In the genomic region with DNA sequence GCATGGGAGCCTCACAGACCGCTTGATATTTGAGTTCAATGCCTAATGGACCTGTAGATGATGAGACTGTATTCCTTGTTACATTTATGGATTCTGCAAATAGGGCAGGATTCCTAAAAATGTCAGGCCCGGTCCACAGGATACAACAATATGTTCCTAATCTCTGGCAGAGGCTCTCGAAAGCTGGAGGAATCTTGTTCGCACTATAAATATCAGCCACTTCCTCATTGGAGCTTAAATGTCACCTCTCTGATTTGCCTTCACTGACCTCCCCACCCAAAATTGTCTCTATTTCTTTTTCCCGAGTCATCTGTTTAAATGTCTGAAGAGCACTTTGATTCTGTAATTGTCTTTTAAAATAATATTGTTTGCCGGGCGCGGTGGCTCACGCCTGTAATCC, we compare ENCODE assay signal across 21 cellular contexts. TPM values are rescaled to one million over a fixed set of nuclear protein-coding genes. Genes with fewer than 3 reads are reported as not detected.
DNase-seq lines count a peak whose midpoint lies in the region; ATAC-seq, FAIRE-seq and TF ChIP-seq lines count a peak whose summit lies in the region.
"Had no signal": no experiment of that assay in that cellular context is flagged by ENCODE, and none has a peak within 500 bp of the region (broad histone marks: within the 10 kb centered on the region; RNA-seq: fewer than 3 reads in every experiment).

No MANE protein-coding gene starts in this region.

- intact Hi-C loops in PC-3 (cut with micrococcal nuclease): no loop called here
- intact Hi-C loops in upper lobe of right lung (cut with DNase I): no loop called here

- no peak overlapping the region for H3K4me3 ChIP-seq in A549
- H3K4me3 ChIP-seq in PC-3 (ENCODE audit: low read length): no peak overlapping the region
- H3K4me3 ChIP-seq in keratinocyte (ENCODE audit: control insufficient read depth in 2 of 3, extremely low read depth in 1 of 3, insufficient read depth in 2 of 3, low read depth in 1 of 3, low read length in 3 of 3): no peak overlapping the region
- no peak overlapping the region for H3K4me3 ChIP-seq in upper lobe of right lung
- H3K4me3 ChIP-seq: GM12878, HAP-1 had no signal

- 83% methylated on average over 9 of the region's 9 CpGs for WGBS in A549 (ENCODE audit: missing lambda C conversion rate)

- H3K4me2 ChIP-seq in A549 (no peak overlapping the region), PC-3 (ENCODE audit: low read length) (no peak overlapping the region), keratinocyte (ENCODE audit: control insufficient read depth, extremely low read depth, insufficient read depth, low read depth, low read length) (no peak overlapping the region)

- no peak for TF ChIP-seq POLR2A in A549 (IDR thresholded peaks at IDR 0.05; ENCODE audit: low read length)

- TF ChIP-seq RAD21 in A549 (conservative IDR thresholded peaks at IDR 0.05 in 1 of 2, IDR thresholded peaks at IDR 0.05 in 1 of 2): no peak

- POLR2A ChIA-PET in A549 (lab: Yijun Ruan, JAX): interaction anchor here (0.6 kb wide), 1 partner anchor 11 kb away, joined by 8 read pairs; no protein-coding TSS in a partner anchor
- POLR2A ChIA-PET in PC-3 (lab: Charles Lee; ENCODE audit: unreplicated experiment): no interaction called here

- H4K20me1 ChIP-seq in PC-3 (ENCODE audit: low read length) (no peaks in the 10 kb centered on the region), keratinocyte (ENCODE audit: control insufficient read depth, extremely low read depth, insufficient read depth, low read length) (no peaks in the 10 kb centered on the region)

- H2AFZ ChIP-seq in PC-3 (ENCODE audit: low read length) (no peak overlapping the region), keratinocyte (ENCODE audit: control insufficient read depth, low read length) (no peak overlapping the region)

- CTCF ChIA-PET in A549 (lab: Yijun Ruan, JAX) (interaction anchor here (0.6 kb wide), 1 partner anchor 85 kb away, joined by 3 read pairs; no protein-coding TSS in a partner anchor), PC-3 (lab: Charles Lee) (no interaction called here)

- no peaks in the 10 kb centered on the region for H3K9me3 ChIP-seq in A549
- no peaks in the 10 kb centered on the region for H3K9me3 ChIP-seq in PC-3 (ENCODE audit: low read length)
- no peaks in the 10 kb centered on the region for H3K9me3 ChIP-seq in keratinocyte (ENCODE audit: control insufficient read depth, low read depth, low read length)
- H3K9me3 ChIP-seq in upper lobe of right lung: no peaks in the 10 kb centered on the region
- H3K9me3 ChIP-seq: BE2C, HAP-1 had no signal

- BruUV-seq in PC-3 (replicated peaks; lab: Mats Ljungman, UMichigan): no TSS peak

- no peak for FAIRE-seq in A549 (lab: Jason Lieb, UNC)
- FAIRE-seq in keratinocyte (lab: Jason Lieb, UNC): peak; percentile 44
- FAIRE-seq: GM12878 had no signal

- TF ChIP-seq EP300 in A549 (IDR thresholded peaks at IDR 0.05): no peak

- H3K9me2 ChIP-seq in PC-3 (replicated peaks; ENCODE audit: low read length): no peaks in the 10 kb centered on the region

- H3K27ac ChIP-seq in A549 (peak overlapping the region; percentile 4 to 25; a peak in 1 of 6 replicates), PC-3 (ENCODE audit: low read length) (peak overlapping the region; percentile 76), VCaP (peak overlapping the region; percentile 38), keratinocyte (ENCODE audit: control insufficient read depth, insufficient read depth, low read length) (no peak overlapping the region), upper lobe of right lung (no peak overlapping the region)
- H3K27ac ChIP-seq: HL-60 had no signal

- DNase-seq in A549 (ENCODE audit: low read depth in 1 of 2, low spot score in 1 of 2) (no peak), PC-3 (no peak), keratinocyte (ENCODE audit: low read depth, low spot score) (no peak), upper lobe of right lung (no peak)
- DNase-seq: ACHN; BE2C; C1 segment of cervical spinal cord; CD4-positive, CD25-positive, alpha-beta regulatory T cell; CD8-positive, alpha-beta memory T cell; COR-L47; DMS 273 treated with DMSO at 0.1 percent for 48 hours; DMS53; DND-41; EL; IMR-90 had no signal

- dilution Hi-C loops in keratinocyte (cut with MboI; ENCODE audit: extremely low pct_ligation_motif_present, low sequenced_read_pairs): no loop called here

- no peaks in the 10 kb centered on the region for H3K9me1 ChIP-seq in keratinocyte (ENCODE audit: control insufficient read depth, extremely low read depth, insufficient read depth, low read length)

- TF ChIP-seq CTCF in A549 (IDR thresholded peaks at IDR 0.05) (no peak), PC-3 (conservative IDR thresholded peaks at IDR 0.05; ENCODE audit: low read depth, low read length) (no peak), VCaP (conservative IDR thresholded peaks at IDR 0.05) (no peak), keratinocyte (optimal IDR thresholded peaks at IDR 0.05 in 1 of 3, IDR thresholded peaks at IDR 0.05 in 1 of 3, conservative IDR thresholded peaks at IDR 0.05 in 1 of 3; ENCODE audit: extremely low read depth in 1 of 3, insufficient read depth in 2 of 3, low read length in 3 of 3) (no peak), upper lobe of right lung (IDR thresholded peaks at IDR 0.05) (no peak)

- H3K79me2 ChIP-seq in PC-3 (ENCODE audit: low read length): no peaks in the 10 kb centered on the region
- no peaks in the 10 kb centered on the region for H3K79me2 ChIP-seq in keratinocyte (ENCODE audit: control insufficient read depth, insufficient read depth, low read length)

- H3F3A ChIP-seq in PC-3 (ENCODE audit: low read length, unreplicated experiment): no peaks in the 10 kb centered on the region

- H3K36me3 ChIP-seq in PC-3 (ENCODE audit: low read depth, low read length) (no peaks in the 10 kb centered on the region), keratinocyte (ENCODE audit: control insufficient read depth in 2 of 2, extremely low read depth in 1 of 2, insufficient read depth in 2 of 2, low read length in 2 of 2) (no peaks in the 10 kb centered on the region), upper lobe of right lung (no peaks in the 10 kb centered on the region)
- H3K36me3 ChIP-seq: BE2C, HAP-1 had no signal

- H3K4me1 ChIP-seq in A549 (peaks cover 21% of the 10 kb centered on the region), PC-3 (ENCODE audit: insufficient read depth, low read length) (peaks cover 35% of the 10 kb centered on the region), keratinocyte (ENCODE audit: control insufficient read depth, extremely low read depth, insufficient read depth, low read length) (peaks cover 12% of the 10 kb centered on the region), upper lobe of right lung (peaks cover 4% of the 10 kb centered on the region)
- H3K4me1 ChIP-seq: BE2C, HAP-1 had no signal

- H3K27me3 ChIP-seq in PC-3 (ENCODE audit: low read length) (no peaks in the 10 kb centered on the region), keratinocyte (ENCODE audit: control insufficient read depth, extremely low read depth, insufficient read depth, low read length) (no peaks in the 10 kb centered on the region), upper lobe of right lung (no peaks in the 10 kb centered on the region)
- H3K27me3 ChIP-seq: BE2C had no signal

- peak overlapping the region; percentile 26; the same call in 1 of the 2 replicates for H3K9ac ChIP-seq in PC-3 (ENCODE audit: low read length)
- H3K9ac ChIP-seq in keratinocyte (ENCODE audit: control insufficient read depth, extremely low read depth, insufficient read depth, low read length): no peak overlapping the region

- no peak for ATAC-seq in A549
- no peak for ATAC-seq in PC-3
- ATAC-seq in GM19467 (IDR thresholded peaks at IDR 0.05; ENCODE audit: unreplicated experiment): no peak
- no peak for ATAC-seq in upper lobe of right lung
- no peak for ATAC-seq in HG03432 (IDR thresholded peaks at IDR 0.05; ENCODE audit: unreplicated experiment)
- ATAC-seq: GM12878 had no signal

TF ChIP-seq in A549, 52 proteins besides CTCF, POLR2A, EP300 and RAD21 (continues in another document):
- no peak for TF ChIP-seq MAZ (IDR thresholded peaks at IDR 0.05; ENCODE audit: borderline replicate concordance, low read depth, low read length)
- TF ChIP-seq REST (IDR thresholded peaks at IDR 0.05): no peak

RNA-seq across cellular contexts. Expression of gene ACSL3, which starts 12.0 kb away (rescaled TPM):
- polyA plus RNA-seq in A549 (2011; rRNA removed): 160 and 209 TPM in 2 replicates
- polyA plus RNA-seq in A549 (2012; cell fraction: cytosol; rRNA removed): 35.0 and 40.1 TPM in 2 replicates
- 48.9 and 60.2 TPM in 2 replicates for polyA plus RNA-seq in A549 (2012; cell fraction: nucleus; rRNA removed)
- 89.1 to 142 TPM (median 128 TPM) in 3 replicates for polyA plus RNA-seq in A549 (2017; fragmentation: RNase III; extraction: RNeasy Plus Mini Kit Qiagen cat#74134 plus additional on column Dnase treatment)
- 149 and 161 TPM in 2 replicates for polyA minus RNA-seq in A549 (2011; rRNA and poly(A)+ RNA removed)
- total RNA-seq in PC-3 (2014; rRNA removed): 216 and 236 TPM in 2 replicates
- polyA plus RNA-seq in keratinocyte: 102 to 197 TPM (median 180 TPM) in 3 replicates
- 545 TPM for polyA plus RNA-seq in keratinocyte (2011; ENCODE audit: low read depth)
- polyA plus RNA-seq in keratinocyte (2011; cell fraction: cytosol; rRNA removed): 46.9 and 122 TPM in 2 replicates
- polyA plus RNA-seq in keratinocyte (2011; cell fraction: nucleus; rRNA removed): 224 and 250 TPM in 2 replicates
- 109 and 122 TPM in 2 replicates for polyA plus RNA-seq in keratinocyte (2012; ENCODE audit: low replicate concordance)
- 157 to 338 TPM (median 294 TPM) in 3 replicates for polyA minus RNA-seq in keratinocyte
- polyA minus RNA-seq in keratinocyte (2011; cell fraction: cytosol; rRNA and poly(A)+ RNA removed): 91.5 TPM
- 249 and 497 TPM in 2 replicates for polyA minus RNA-seq in keratinocyte (2011; cell fraction: nucleus; rRNA and poly(A)+ RNA removed)
- total RNA-seq in upper lobe of right lung: 91.5 TPM

Comparison
In these comparisons a context has a peak if more than half of its experiments do, and no peak if none do; other contexts are left out.
1. H3K27ac ChIP-seq: peak in A549 (2 of 2), PC-3 (single experiment) and VCaP (single experiment); none in keratinocyte (single experiment) and upper lobe of right lung (single experiment).